ENCODE assay signal across 25 cellular contexts in genomic region chr1:63976006-63976405, GRCh38.
"Had no signal": no experiment of that assay in that cellular context is flagged by ENCODE, and none has a peak within 500 bp of the region (broad histone marks: within the 10 kb centered on the region; RNA-seq: fewer than 3 reads in every experiment).

No MANE protein-coding gene starts in this region.

- H3K9me3 ChIP-seq: adrenal gland, gastrocnemius medialis, left lung, lower lobe of right lung, mucosa of descending colon, neutrophil, pancreas, prostate gland had no signal

- H3K36me3 ChIP-seq: adrenal gland, gastrocnemius medialis, left lung, lower lobe of right lung, neutrophil, pancreas, prostate gland, WERI-Rb-1 had no signal

- ATAC-seq: activated CD4-positive, CD25-positive, alpha-beta regulatory T cell treated with anti-CD3 and anti-CD28 coated beads, Interleukin-2, amount 50 U/mL, for 24 hours; gastrocnemius medialis; left lung; lower lobe of right lung; mucosa of descending colon; stimulated activated naive B cell treated with anti-CD40 and anti-IgM and Interleukin-4, amounts not matched to agents 10 μg/mL and 1 μg/mL and 100 μg/mL, for 72 hours had no signal

- H3K4me3 ChIP-seq: adrenal gland, gastrocnemius medialis, left lung, lower lobe of right lung, mucosa of descending colon, pancreas, prostate gland had no signal

- H3K4me1 ChIP-seq: adrenal gland, left lung, prostate gland had no signal

- H3K27ac ChIP-seq: adrenal gland, gastrocnemius medialis, left lung, lower lobe of right lung, neutrophil, pancreas, prostate gland, WERI-Rb-1 had no signal

- DNase-seq: activated CD4-positive, alpha-beta T cell treated with anti-CD3 and anti-CD28 coated beads for 48 hours; activated CD4-positive, alpha-beta T cell treated with anti-CD3 and anti-CD28 coated beads, Interleukin-2, amount 50 U/mL, for 48 hours; activated CD8-positive, alpha-beta memory T cell treated with anti-CD3 and anti-CD28 coated beads for 24 hours; activated effector memory CD4-positive, alpha-beta T cell treated with Interleukin-2 at 50 U/mL for 16 hours; activated naive CD4-positive, alpha-beta T cell treated with anti-CD3 and anti-CD28 coated beads for 36 hours; activated naive CD8-positive, alpha-beta T cell treated with anti-CD3 and anti-CD28 coated beads for 36 hours; adrenal gland; gastrocnemius medialis; hippocampal formation; left lung; lower lobe of right lung; mesendoderm; mucosa of descending colon; nephron progenitor cell; pancreas; stimulated activated CD4-positive, alpha-beta T cell treated with anti-CD3 and anti-CD28 coated beads, Interleukin-15, amount 100 ng/mL, for 24 hours; stimulated activated CD4-positive, alpha-beta T cell treated with anti-CD3 and anti-CD28 coated beads, Interleukin-2, amount 100 ng/mL, for 24 hours; stimulated activated naive B cell treated with anti-CD40 and anti-IgM and Interleukin-4, amounts not matched to agents 10 μg/mL and 1 μg/mL and 100 μg/mL, for 72 hours; SW 1271; T-helper 9 cell; trophoblast cell; WERI-Rb-1 had no signal

- H3K27me3 ChIP-seq: adrenal gland, gastrocnemius medialis, left lung, neutrophil, pancreas had no signal
